1 cellular context compared by ENCODE assay signal in the genomic region with DNA sequence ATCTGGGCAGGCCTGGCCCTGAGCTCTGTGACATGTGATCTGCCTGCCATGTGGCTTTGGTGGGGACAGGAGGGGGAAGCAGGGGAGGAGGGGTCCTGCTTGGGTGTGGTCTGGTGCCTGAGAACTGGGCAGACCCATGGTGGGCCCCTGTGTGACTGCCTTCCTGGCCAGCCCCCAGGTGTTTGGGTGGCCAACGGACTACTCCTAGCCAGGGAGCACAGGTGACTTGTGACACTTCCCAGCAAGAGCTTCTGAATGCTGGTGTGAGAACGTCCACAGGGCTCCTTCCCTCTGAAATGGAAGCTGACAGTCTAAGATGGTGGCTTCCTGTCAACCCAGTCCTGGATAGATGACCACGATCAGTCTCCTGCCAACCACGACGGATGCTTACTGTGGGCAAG.
TF ChIP-seq lines count a peak whose summit lies in the region.

No MANE protein-coding gene starts in this region.

TF ChIP-seq in IMR-90, 13 proteins besides CTCF, POLR2A, EP300 and RAD21:
- TF ChIP-seq SMC3 (IDR thresholded peaks at IDR 0.05; ENCODE audit: low read depth, low read length) (no peak), CEBPB (IDR thresholded peaks at IDR 0.05; ENCODE audit: low read depth, low read length) (no peak), BHLHE40 (IDR thresholded peaks at IDR 0.05; ENCODE audit: low read depth, low read length) (no peak), MAZ (IDR thresholded peaks at IDR 0.05; ENCODE audit: borderline replicate concordance, low read depth, low read length) (no peak), NFE2L2 (IDR thresholded peaks at IDR 0.05; ENCODE audit: low read depth, low read length) (no peak), RCOR1 (IDR thresholded peaks at IDR 0.05; ENCODE audit: insufficient replicate concordance, low read length) (no peak), RFX5 (IDR thresholded peaks at IDR 0.05; ENCODE audit: low read depth, low read length) (no peak), CHD1 (IDR thresholded peaks at IDR 0.05; ENCODE audit: low read depth, low read length) (no peak), MAFK (IDR thresholded peaks at IDR 0.05; ENCODE audit: low read depth, low read length) (no peak), MXI1 (IDR thresholded peaks at IDR 0.05; ENCODE audit: borderline replicate concordance, low read depth, low read length) (no peak), FOS (IDR thresholded peaks at IDR 0.05; ENCODE audit: low read depth, low read length) (no peak)
- TF ChIP-seq, protein P1, sequence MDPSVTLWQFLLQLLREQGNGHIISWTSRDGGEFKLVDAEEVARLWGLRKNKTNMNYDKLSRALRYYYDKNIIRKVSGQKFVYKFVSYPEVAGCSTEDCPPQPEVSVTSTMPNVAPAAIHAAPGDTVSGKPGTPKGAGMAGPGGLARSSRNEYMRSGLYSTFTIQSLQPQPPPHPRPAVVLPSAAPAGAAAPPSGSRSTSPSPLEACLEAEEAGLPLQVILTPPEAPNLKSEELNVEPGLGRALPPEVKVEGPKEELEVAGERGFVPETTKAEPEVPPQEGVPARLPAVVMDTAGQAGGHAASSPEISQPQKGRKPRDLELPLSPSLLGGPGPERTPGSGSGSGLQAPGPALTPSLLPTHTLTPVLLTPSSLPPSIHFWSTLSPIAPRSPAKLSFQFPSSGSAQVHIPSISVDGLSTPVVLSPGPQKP (IDR thresholded peaks at IDR 0.05; ENCODE audit: borderline replicate concordance, low read depth, low read length) = no peak
- TF ChIP-seq, protein P2, sequence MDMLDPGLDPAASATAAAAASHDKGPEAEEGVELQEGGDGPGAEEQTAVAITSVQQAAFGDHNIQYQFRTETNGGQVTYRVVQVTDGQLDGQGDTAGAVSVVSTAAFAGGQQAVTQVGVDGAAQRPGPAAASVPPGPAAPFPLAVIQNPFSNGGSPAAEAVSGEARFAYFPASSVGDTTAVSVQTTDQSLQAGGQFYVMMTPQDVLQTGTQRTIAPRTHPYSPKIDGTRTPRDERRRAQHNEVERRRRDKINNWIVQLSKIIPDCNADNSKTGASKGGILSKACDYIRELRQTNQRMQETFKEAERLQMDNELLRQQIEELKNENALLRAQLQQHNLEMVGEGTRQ (IDR thresholded peaks at IDR 0.05; ENCODE audit: low read depth, low read length) = no peak
